25 cellular contexts compared by ENCODE assay signal in the genomic region with DNA sequence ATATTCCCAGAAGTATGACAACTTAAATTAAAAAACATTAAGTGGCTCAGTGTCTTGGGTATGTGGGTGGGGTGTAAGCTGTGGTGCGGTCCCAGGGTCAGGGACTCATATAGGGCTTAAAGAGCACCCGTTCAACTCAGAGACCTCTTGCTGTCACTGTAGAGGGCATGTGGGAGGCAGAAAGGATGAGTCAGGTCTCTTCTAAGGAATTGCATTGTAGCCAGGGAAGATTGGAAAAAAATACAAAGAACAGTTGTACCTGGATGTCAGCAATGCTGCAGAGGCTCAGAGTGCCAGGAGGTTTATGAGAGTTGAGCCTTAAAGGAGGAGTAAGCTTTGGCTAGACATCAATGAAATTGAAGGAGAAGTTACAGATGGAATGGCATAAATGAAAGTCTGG.
A peak's percentile ranks its signal among the peaks of the same experiment; 100 is the strongest.
DNase-seq lines count a peak whose midpoint lies in the region; ATAC-seq and TF ChIP-seq lines count a peak whose summit lies in the region.
"Had no signal": no experiment of that assay in that cellular context is flagged by ENCODE, and none has a peak within 500 bp of the region (broad histone marks: within the 10 kb centered on the region; RNA-seq: fewer than 3 reads in every experiment).

No MANE protein-coding gene starts in this region.

- no peak overlapping the region for H3K27ac ChIP-seq in WERI-Rb-1
- H3K27ac ChIP-seq: hepatocyte, stomach, transverse colon, VCaP had no signal

- H3K4me3 Mint-ChIP-seq in nephron progenitor cell = no peak overlapping the region
- H3K4me3 Mint-ChIP-seq in activated T-cell treated with anti-CD3 and anti-CD28 coated beads, Interleukin-2, amount 50 U/mL, for 72 hours = no peak overlapping the region
- H3K4me3 Mint-ChIP-seq: activated T-helper 17 cell treated with anti-CD3 and anti-CD28 coated beads, Interleukin-2, amount 50 U/mL, for 72 hours; CD14-positive monocyte; HFFc6 had no signal

- H3K9ac ChIP-seq in Loucy (ENCODE audit: low read depth, low read length, poor library complexity, severe bottlenecking) = peak overlapping the region; percentile 31

- H3K9me3 ChIP-seq in Loucy (ENCODE audit: insufficient read depth, low read depth, low read length) = no peaks in the 10 kb centered on the region
- no peaks in the 10 kb centered on the region for H3K9me3 ChIP-seq in WERI-Rb-1 (ENCODE audit: severe bottlenecking)
- H3K9me3 ChIP-seq: stomach, transverse colon had no signal

- H3F3A ChIP-seq in Loucy (ENCODE audit: low read depth) = no peaks in the 10 kb centered on the region; the same call in 1 of the 2 replicates

- no peak overlapping the region for H3K4me3 ChIP-seq in Loucy (ENCODE audit: low read length, poor library complexity, severe bottlenecking)
- no peak overlapping the region for H3K4me3 ChIP-seq in cardiac fibroblast (replicated peaks in 1 of 2; ENCODE audit: low read depth in 2 of 2, low read length in 2 of 2)
- no peak overlapping the region for H3K4me3 ChIP-seq in WERI-Rb-1 (ENCODE audit: low read depth, low read length)
- H3K4me3 ChIP-seq: hepatocyte, stomach, transverse colon had no signal

- H3K27me3 Mint-ChIP-seq in nephron progenitor cell (ENCODE audit: low read depth, poor library complexity) = peaks cover 6% of the 10 kb centered on the region
- H3K27me3 Mint-ChIP-seq in activated T-cell treated with anti-CD3 and anti-CD28 coated beads, Interleukin-2, amount 50 U/mL, for 72 hours (ENCODE audit: low read depth) = peaks cover 6% of the 10 kb centered on the region

- H3K36me3 Mint-ChIP-seq in nephron progenitor cell (ENCODE audit: low read depth) = no peaks in the 10 kb centered on the region
- H3K36me3 Mint-ChIP-seq in activated T-cell treated with anti-CD3 and anti-CD28 coated beads, Interleukin-2, amount 50 U/mL, for 72 hours (ENCODE audit: insufficient read depth in 2 of 2) = no peaks in the 10 kb centered on the region
- H3K36me3 Mint-ChIP-seq: activated naive CD4-positive, alpha-beta T cell treated with anti-CD3 and anti-CD28 coated beads, Interleukin-2, amount 50 U/mL, for 72 hours; CD14-positive monocyte had no signal

- H3K9me2 ChIP-seq in Loucy (replicated peaks; ENCODE audit: low read depth, low read length) = no peaks in the 10 kb centered on the region

- peak overlapping the region; percentile 18 for H3K4me2 ChIP-seq in Loucy (ENCODE audit: low read depth, low read length, poor library complexity, severe bottlenecking)
- H3K4me2 ChIP-seq: hepatocyte had no signal

- peak overlapping the region; percentile 6 for H3K27ac Mint-ChIP-seq in nephron progenitor cell
- no peak overlapping the region for H3K27ac Mint-ChIP-seq in activated T-cell treated with anti-CD3 and anti-CD28 coated beads, Interleukin-2, amount 50 U/mL, for 72 hours
- H3K27ac Mint-ChIP-seq: activated naive CD4-positive, alpha-beta T cell treated with anti-CD3 and anti-CD28 coated beads, Interleukin-2, amount 50 U/mL, for 72 hours; activated T-helper 17 cell treated with anti-CD3 and anti-CD28 coated beads, Interleukin-2, amount 50 U/mL, for 72 hours; HFFc6 had no signal

- H4K20me1 ChIP-seq in Loucy (ENCODE audit: insufficient read depth, low read length, poor library complexity, severe bottlenecking) = no peaks in the 10 kb centered on the region

- H3K79me2 ChIP-seq in Loucy (ENCODE audit: insufficient read depth, low read length) = no peaks in the 10 kb centered on the region
- H3K79me2 ChIP-seq: hepatocyte had no signal

- H3K9me3 Mint-ChIP-seq in nephron progenitor cell = no peaks in the 10 kb centered on the region
- no peaks in the 10 kb centered on the region for H3K9me3 Mint-ChIP-seq in activated T-cell treated with anti-CD3 and anti-CD28 coated beads, Interleukin-2, amount 50 U/mL, for 72 hours
- H3K9me3 Mint-ChIP-seq: activated naive CD4-positive, alpha-beta T cell treated with anti-CD3 and anti-CD28 coated beads, Interleukin-2, amount 50 U/mL, for 72 hours; activated T-helper 17 cell treated with anti-CD3 and anti-CD28 coated beads, Interleukin-2, amount 50 U/mL, for 72 hours; CD14-positive monocyte; HFFc6 had no signal

- peak; percentile 33 for DNase-seq in CD1c-positive myeloid dendritic cell (ENCODE audit: extremely low spot score)
- peak; percentile 18 for DNase-seq in cardiac fibroblast (ENCODE audit: low read depth in 2 of 2)
- no peak for DNase-seq in nephron progenitor cell
- DNase-seq in WERI-Rb-1 = no peak
- DNase-seq in activated T-cell treated with anti-CD3 and anti-CD28 coated beads, Interleukin-2, amount 50 U/mL, for 72 hours = no peak
- no peak for DNase-seq in medulla oblongata (ENCODE audit: extremely low spot score)
- DNase-seq in HUDEP-2 (lab: John Stamatoyannopoulos, UW; ENCODE audit: unreplicated experiment in 76 of 76) = no peak
- DNase-seq: activated CD4-positive, alpha-beta T cell treated with anti-CD3 and anti-CD28 coated beads, Interleukin-2, amount 50 U/mL, for 1 hour; DMS 273 treated with DMSO at 0.1 percent for 48 hours; effector CD8-positive, alpha-beta T cell; erythroblast; NCI-H1436 treated with DMSO at 0.1 percent for 48 hours; NCI-H2107; NCI-H446 treated with DMSO at 0.1 percent for 48 hours; stomach; transverse colon had no signal

- H3K27me3 ChIP-seq in Loucy (ENCODE audit: insufficient read depth, low read length, poor library complexity, severe bottlenecking) = no peaks in the 10 kb centered on the region
- no peaks in the 10 kb centered on the region for H3K27me3 ChIP-seq in WERI-Rb-1 (ENCODE audit: insufficient read depth, low read depth, severe bottlenecking)
- H3K27me3 ChIP-seq: hepatocyte, stomach, transverse colon had no signal

- TF ChIP-seq CTCF in Loucy (conservative IDR thresholded peaks at IDR 0.05; ENCODE audit: low read length) (no peak), cardiac fibroblast (IDR thresholded peaks at IDR 0.05; ENCODE audit: low read depth, low read length) (no peak), nephron progenitor cell (IDR thresholded peaks at IDR 0.05) (no peak), WERI-Rb-1 (IDR thresholded peaks at IDR 0.05; ENCODE audit: low read depth, low read length) (no peak)

- H3K4me1 Mint-ChIP-seq in nephron progenitor cell = peaks cover 54% of the 10 kb centered on the region
- no peaks in the 10 kb centered on the region for H3K4me1 Mint-ChIP-seq in activated T-cell treated with anti-CD3 and anti-CD28 coated beads, Interleukin-2, amount 50 U/mL, for 72 hours (ENCODE audit: low read depth)
- H3K4me1 Mint-ChIP-seq: activated T-helper 17 cell treated with anti-CD3 and anti-CD28 coated beads, Interleukin-2, amount 50 U/mL, for 72 hours had no signal

- no peaks in the 10 kb centered on the region for H3K36me3 ChIP-seq in Loucy (ENCODE audit: insufficient read depth, low read length)
- no peaks in the 10 kb centered on the region for H3K36me3 ChIP-seq in WERI-Rb-1
- H3K36me3 ChIP-seq: stomach, transverse colon had no signal

- no peak for ATAC-seq in activated T-cell treated with anti-CD3 and anti-CD28 coated beads, Interleukin-2, amount 50 U/mL, for 72 hours (replicated peaks in 1 of 2)
- ATAC-seq: activated naive CD4-positive, alpha-beta T cell treated with anti-CD3 and anti-CD28 coated beads, Interleukin-2, amount 50 U/mL, for 72 hours; activated T-helper 17 cell treated with anti-CD3 and anti-CD28 coated beads, Interleukin-2, amount 50 U/mL, for 72 hours; Right ventricle myocardium inferior; sciatic nerve had no signal

- peaks cover 70% of the 10 kb centered on the region for H3K4me1 ChIP-seq in Loucy (ENCODE audit: insufficient read depth, low read length, poor library complexity, severe bottlenecking)
- H3K4me1 ChIP-seq: stomach had no signal

- H2AFZ ChIP-seq in Loucy (ENCODE audit: low read length) = peak overlapping the region; percentile 47; the same call in 1 of the 2 replicates
- H2AFZ ChIP-seq: hepatocyte had no signal

Comparison
In these comparisons a context has a peak if more than half of its experiments do, and no peak if none do; other contexts are left out.
1. DNase-seq: peak in CD1c-positive myeloid dendritic cell (single experiment) and cardiac fibroblast (2 of 2); none in nephron progenitor cell (single experiment), WERI-Rb-1 (single experiment), activated T-cell treated with anti-CD3 and anti-CD28 coated beads, Interleukin-2, amount 50 U/mL, for 72 hours (0 of 2), medulla oblongata (single experiment) and HUDEP-2 (0 of 76).